8 cellular contexts compared by ENCODE assay signal in the genomic region with DNA sequence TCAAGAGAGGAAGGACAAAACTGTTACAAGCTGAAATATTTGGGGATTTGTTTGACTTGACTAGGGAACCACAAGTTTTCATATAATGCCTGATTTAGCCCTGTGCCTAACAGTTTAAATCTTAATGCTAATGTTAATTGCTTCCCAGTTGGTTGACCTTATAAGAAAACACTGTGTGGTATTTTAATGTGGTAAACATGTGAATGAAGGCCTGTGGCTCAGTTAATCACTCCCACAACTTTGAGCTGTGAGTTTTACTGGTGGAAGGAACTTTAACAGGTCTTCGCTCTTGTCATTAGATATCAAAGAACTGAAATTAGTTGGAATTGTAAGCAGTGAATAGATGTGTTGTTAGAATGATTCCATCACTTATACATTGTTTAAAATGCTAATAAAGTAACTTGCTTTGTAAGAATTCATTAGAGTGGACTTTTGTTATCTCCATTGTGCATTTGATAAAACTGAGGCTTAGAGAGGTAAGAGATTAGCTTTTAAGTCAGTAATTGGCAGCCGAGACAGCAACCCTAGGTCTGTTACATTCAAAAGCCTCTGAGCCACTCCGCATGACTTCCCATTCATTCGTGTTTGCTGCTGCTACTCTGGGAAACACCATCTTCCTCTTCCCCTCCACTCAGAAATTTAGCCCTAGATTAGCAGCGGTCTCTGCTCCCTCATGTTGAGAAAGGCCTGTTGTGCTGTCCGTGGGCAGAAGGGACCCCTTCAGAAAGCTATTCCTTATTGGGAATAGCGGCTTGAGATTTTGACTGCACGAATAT. TPM values are rescaled to one million over a fixed set of nuclear protein-coding genes. Genes with fewer than 3 reads are reported as not detected.
DNase-seq lines count a peak whose midpoint lies in the region; ATAC-seq and TF ChIP-seq lines count a peak whose summit lies in the region.

No MANE protein-coding gene starts in this region.

- H3K4me2 ChIP-seq in HCT116 (ENCODE audit: low read length) (peak overlapping the region; percentile 84), OCI-LY7 (ENCODE audit: low read length) (peak overlapping the region; percentile 69)

- BruUV-seq in HCT116 (replicated peaks; lab: Mats Ljungman, UMichigan) (no TSS peak), OCI-LY7 (replicated peaks; lab: Mats Ljungman, UMichigan) (no TSS peak)

- H3K79me2 ChIP-seq in HCT116 (ENCODE audit: insufficient read depth, low read length): peaks cover 45% of the 10 kb centered on the region
- H3K79me2 ChIP-seq in OCI-LY7 (ENCODE audit: insufficient read depth, low read depth, low read length): peaks cover 39% of the 10 kb centered on the region

- no peak for TF ChIP-seq POLR2A in HCT116 (IDR thresholded peaks at IDR 0.05; ENCODE audit: borderline replicate concordance, extremely low read depth, insufficient read depth, insufficient read length)

- RAD21 ChIA-PET in HCT116 (lab: Charles Lee; ENCODE audit: low non-redundant PET in 1 of 2, low total read pairs in 2 of 2, uncharacterized antibody in 2 of 2, unreplicated experiment in 2 of 2): interaction anchor here in 1 of 2 experiments (0.6 kb wide), 1 partner anchor 17 kb away, joined by 3 read pairs; no protein-coding TSS in a partner anchor

- no peak for TF ChIP-seq CTCF in CD4-positive, alpha-beta T cell (IDR thresholded peaks at IDR 0.05)
- TF ChIP-seq CTCF in HCT116 (IDR thresholded peaks at IDR 0.05 in 2 of 3, conservative IDR thresholded peaks at IDR 0.05 in 1 of 3; ENCODE audit: borderline replicate concordance in 1 of 3, insufficient read depth in 1 of 3, low read depth in 2 of 3, low read length in 2 of 3) (no peak), OCI-LY7 (conservative IDR thresholded peaks at IDR 0.05; ENCODE audit: low read length) (no peak), coronary artery (IDR thresholded peaks at IDR 0.05) (no peak), mucosa of descending colon (IDR thresholded peaks at IDR 0.05) (no peak)

- no peaks in the 10 kb centered on the region for H3K27me3 ChIP-seq in CD4-positive, alpha-beta T cell (ENCODE audit: control insufficient read depth, insufficient read depth, low read length)
- no peaks in the 10 kb centered on the region for H3K27me3 ChIP-seq in HCT116 (ENCODE audit: insufficient read depth, low read length)

- no peak for DNase-seq in CD4-positive, alpha-beta T cell
- DNase-seq in HCT116 (ENCODE audit: low read depth, low spot score) (no peak), OCI-LY7 (ENCODE audit: low spot score) (peak; percentile 44), coronary artery (ENCODE audit: low spot score) (no peak), mucosa of descending colon (peak in 1 of 3 donors; percentile 10)
- no peak for DNase-seq in activated CD4-positive, CD25-positive, alpha-beta regulatory T cell treated with anti-CD3 and anti-CD28 coated beads, Interleukin-2, amount 50 U/mL, for 72 hours

- ATAC-seq in CD4-positive, alpha-beta T cell (ENCODE audit: poor library complexity): no peak
- ATAC-seq in HCT116 (no peak), mucosa of descending colon (no peak), HG03439 (IDR thresholded peaks at IDR 0.05; ENCODE audit: unreplicated experiment) (no peak), HG03354 (IDR thresholded peaks at IDR 0.05; ENCODE audit: poor library complexity, severe bottlenecking, unreplicated experiment) (no peak)

- peaks cover 38% of the 10 kb centered on the region for H3K36me3 Mint-ChIP-seq in CD4-positive, alpha-beta T cell (ENCODE audit: low read depth)

- no peaks in the 10 kb centered on the region for H3K9me3 ChIP-seq in CD4-positive, alpha-beta T cell (ENCODE audit: control insufficient read depth, low read length)
- H3K9me3 ChIP-seq in HCT116 (ENCODE audit: control insufficient read depth in 1 of 2, insufficient read depth in 1 of 2, low read depth in 1 of 2, low read length in 2 of 2) (no peaks in the 10 kb centered on the region), OCI-LY7 (ENCODE audit: low read length) (no peaks in the 10 kb centered on the region), mucosa of descending colon (no peaks in the 10 kb centered on the region)

- H3K36me3 ChIP-seq in HCT116 (ENCODE audit: control insufficient read depth in 1 of 2, insufficient read depth in 2 of 2, low read length in 2 of 2): peaks cover 10 to 16% of the 10 kb centered on the region in 2 experiments; a peak in 3 of 4 replicates
- peaks cover 51% of the 10 kb centered on the region for H3K36me3 ChIP-seq in OCI-LY7 (ENCODE audit: insufficient read depth, low read length)
- H3K36me3 ChIP-seq in mucosa of descending colon (ENCODE audit: low read depth): no peaks in the 10 kb centered on the region

- H3K9me2 ChIP-seq in HCT116 (ENCODE audit: insufficient read depth) (no peaks in the 10 kb centered on the region), OCI-LY7 (ENCODE audit: insufficient read depth, low read length) (no peaks in the 10 kb centered on the region)

- CTCF ChIA-PET in CD4-positive, alpha-beta T cell (lab: Charles Lee): no interaction called here
- CTCF ChIA-PET in HCT116 (lab: Charles Lee): interaction anchor here (1.0 to 1.2 kb wide), 2 partner anchors 246 to 247 kb away, joined by 3 to 4 read pairs; no protein-coding TSS in a partner anchor
- CTCF ChIA-PET in OCI-LY7 (lab: Charles Lee; ENCODE audit: unreplicated experiment): interaction anchor here (0.9 kb wide), 1 partner anchor 12 kb away, joined by 3 read pairs; no protein-coding TSS in a partner anchor

- no peaks in the 10 kb centered on the region for H3K9me3 Mint-ChIP-seq in CD4-positive, alpha-beta T cell

- H3K4me3 ChIP-seq in HCT116 (replicated peaks in 1 of 2; ENCODE audit: low read depth in 1 of 2, low read length in 2 of 2): peak overlapping the region; percentile 86 to 90
- peak overlapping the region; percentile 100 for H3K4me3 ChIP-seq in OCI-LY7 (ENCODE audit: low read depth, low read length, poor library complexity, severe bottlenecking)
- peak overlapping the region; percentile 93 for H3K4me3 ChIP-seq in coronary artery
- H3K4me3 ChIP-seq in mucosa of descending colon: peak overlapping the region; percentile 99

- H3K4me1 ChIP-seq in HCT116 (ENCODE audit: control insufficient read depth in 1 of 2, insufficient read depth in 2 of 2, low read length in 2 of 2) (peaks cover 7 to 21% of the 10 kb centered on the region in 2 experiments), OCI-LY7 (ENCODE audit: insufficient read depth, low read length, poor library complexity, severe bottlenecking) (peaks cover 23% of the 10 kb centered on the region), mucosa of descending colon (ENCODE audit: low read depth) (peaks cover 8% of the 10 kb centered on the region)

- POLR2A ChIA-PET in CD4-positive, alpha-beta T cell (lab: Charles Lee): interaction anchor here (1.2 kb wide), 1 partner anchor 10 kb away, joined by 4 read pairs; no protein-coding TSS in a partner anchor
- POLR2A ChIA-PET in HCT116 (lab: Charles Lee): interaction anchor here (1.2 to 1.4 kb wide), 2 partner anchors 14 to 47 kb away, joined by 3 to 4 read pairs; a partner anchor contains a TSS
- POLR2A ChIA-PET in OCI-LY7 (lab: Charles Lee): interaction anchor here (0.6 to 2.2 kb wide), 3 partner anchors 10 to 69 kb away, joined by 3 to 10 read pairs (median 6); no protein-coding TSS in a partner anchor

- peak overlapping the region; percentile 90 for H3K4me3 Mint-ChIP-seq in CD4-positive, alpha-beta T cell

- peaks cover 52% of the 10 kb centered on the region for H3K4me1 Mint-ChIP-seq in CD4-positive, alpha-beta T cell (ENCODE audit: low read depth)

- peak overlapping the region; percentile 2 for H3K27ac ChIP-seq in CD4-positive, alpha-beta T cell (ENCODE audit: low read depth, low read length)
- H3K27ac ChIP-seq in HCT116 (ENCODE audit: low read depth, low read length) (peak overlapping the region; percentile 91; the same call in 1 of the 2 replicates), OCI-LY7 (ENCODE audit: low read depth, low read length, poor library complexity, severe bottlenecking) (peak overlapping the region; percentile 70), coronary artery (peak overlapping the region; percentile 95 to 99)

- no peak overlapping the region for H2AFZ ChIP-seq in HCT116 (ENCODE audit: low read depth, low read length, poor library complexity, severe bottlenecking)
- H2AFZ ChIP-seq in OCI-LY7 (ENCODE audit: low read length): peak overlapping the region; percentile 82; the same call in 1 of the 2 replicates

- no peaks in the 10 kb centered on the region; the same call in 1 of the 2 replicates for H4K20me1 ChIP-seq in HCT116 (ENCODE audit: insufficient read depth)
- H4K20me1 ChIP-seq in OCI-LY7 (ENCODE audit: insufficient read depth, low read length): 0 out of 2 replicates have a peak, but pooled peaks cover 9% of the 10 kb centered on the region

- H3K9ac ChIP-seq in HCT116 (ENCODE audit: low read length): peak overlapping the region; percentile 87

- peak overlapping the region; percentile 92 for H3K27ac Mint-ChIP-seq in CD4-positive, alpha-beta T cell

- intact Hi-C loops in CD4-positive, alpha-beta T cell (cut with DNase I, micrococcal nuclease): loop anchor here (5.0 to 10.0 kb wide), 3 partner anchors 44 to 224 kb away; a partner anchor contains a TSS
- intact Hi-C loops in HCT116 (cut with micrococcal nuclease): loop anchor here (5.0 to 10.0 kb wide), 2 partner anchors 154 to 246 kb away; no protein-coding TSS in a partner anchor
- intact Hi-C loops in OCI-LY7 (cut with micrococcal nuclease; ENCODE audit: unreplicated experiment): no loop called here
- intact Hi-C loops in mucosa of descending colon (cut with DNase I, micrococcal nuclease): no loop called here

- H3K27me3 Mint-ChIP-seq in CD4-positive, alpha-beta T cell: no peaks in the 10 kb centered on the region

- TF ChIP-seq RAD21 in HCT116 (IDR thresholded peaks at IDR 0.05; ENCODE audit: low read depth): no peak

TF ChIP-seq in HCT116, 20 proteins besides CTCF, POLR2A, EP300 and RAD21:
- TF ChIP-seq ZFX (IDR thresholded peaks at IDR 0.05): no peak
- 0 out of 2 replicates have a peak, but pooled peaks have one; percentile 22 for TF ChIP-seq SIN3A (IDR thresholded peaks at IDR 0.05; ENCODE audit: low read depth)
TF ChIP-seq in HCT116: peak in this region for 1.

RNA-seq across cellular contexts. Expression of a gene that starts 1.0 kb away (rescaled TPM):
- total RNA-seq in CD4-positive, alpha-beta T cell: 1 to 10 TPM; 5.6 to 7.2 TPM
- total RNA-seq in HCT116 (2021; ENCODE audit: unreplicated experiment): 27.0 TPM
- polyA plus RNA-seq in HCT116 (2012): 5.3 and 7.3 TPM in 2 replicates
- total RNA-seq in OCI-LY7 (2014; rRNA removed; shearing (Covaris generic)): 22.7 and 26.1 TPM in 2 replicates
- 29.5 and 30.1 TPM in 2 replicates for total RNA-seq in OCI-LY7 (2022)
- total RNA-seq in mucosa of descending colon: 10 to 100 TPM; 16.2 to 23.0 (median 17.9) TPM

RNA-seq across cellular contexts. Expression of a gene that starts 46.7 kb away (rescaled TPM):
- total RNA-seq in CD4-positive, alpha-beta T cell: 10 to 100 TPM; 39.6 to 40.0 TPM
- total RNA-seq in HCT116 (2021; ENCODE audit: unreplicated experiment): 120 TPM
- polyA plus RNA-seq in HCT116 (2012): 37.8 and 46.3 TPM in 2 replicates
- total RNA-seq in OCI-LY7 (2014; rRNA removed; shearing (Covaris generic)): 86.8 and 101 TPM in 2 replicates
- 205 and 210 TPM in 2 replicates for total RNA-seq in OCI-LY7 (2022)
- 10 to 100 TPM; 18.3 to 43.5 (median 29.6) TPM for total RNA-seq in mucosa of descending colon

Comparison
In these comparisons a context has a peak if more than half of its experiments do, and no peak if none do; other contexts are left out.
1. H3K27ac ChIP-seq: peak in every context shown above with its lines; median percentile 97 in coronary artery; 91 in HCT116; 70 in OCI-LY7; 2 in CD4-positive, alpha-beta T cell.
2. intact Hi-C loops: an anchor here in CD4-positive, alpha-beta T cell (5.0 to 10.0 kb wide) and HCT116 (5.0 to 10.0 kb wide); none called in OCI-LY7 and mucosa of descending colon.